8 cellular contexts compared by ENCODE assay signal in genomic region chr2:9631484-9631819, GRCh38. TPM values are rescaled to one million over a fixed set of nuclear protein-coding genes. Genes with fewer than 3 reads are reported as not detected.
DNase-seq lines count a peak whose midpoint lies in the region; ATAC-seq and TF ChIP-seq lines count a peak whose summit lies in the region.

No MANE protein-coding gene starts in this region.

- CTCF ChIA-PET in activated naive CD4-positive, alpha-beta T cell treated with anti-CD3 and anti-CD28 coated beads for 36 hours (lab: Charles Lee), result interaction anchor here (0.6 to 2.3 kb wide), 2 partner anchors 23 to 438 kb away, joined by 3 to 8 read pairs; no protein-coding TSS in a partner anchor

- TF ChIP-seq POLR2A in body of pancreas (IDR thresholded peaks at IDR 0.05), result no peak
- TF ChIP-seq POLR2A in transverse colon (IDR thresholded peaks at IDR 0.05), result no peak

- intact Hi-C loops in activated naive CD4-positive, alpha-beta T cell treated with anti-CD3 and anti-CD28 coated beads for 36 hours (cut with micrococcal nuclease), result loop anchor here (1.0 to 5.0 kb wide), 8 partner anchors 23 to 208 kb away; partner anchors contain the start of genes ADAM17, CPSF3, IAH1 and ITGB1BP1
- intact Hi-C loops in body of pancreas (cut with DNase I), result no loop called here
- intact Hi-C loops in lower lobe of right lung (cut with DNase I), result no loop called here
- intact Hi-C loops in transverse colon (cut with DNase I; ENCODE audit: low total_unique reads), result loop anchor here (5.0 kb wide), 1 partner anchor 74 kb away; the partner anchor contains the start of gene ADAM17

- peak overlapping the region; percentile 64 to 98 (median 94) for H3K27ac ChIP-seq in body of pancreas
- peak overlapping the region; percentile 94 for H3K27ac ChIP-seq in lower lobe of right lung
- peak overlapping the region; percentile 92 to 97 (median 96) for H3K27ac ChIP-seq in transverse colon

- H3K9me3 ChIP-seq in body of pancreas, result no peaks in the 10 kb centered on the region
- H3K9me3 ChIP-seq in lower lobe of right lung, result no peaks in the 10 kb centered on the region
- no peaks in the 10 kb centered on the region for H3K9me3 ChIP-seq in transverse colon

- in situ Hi-C loops in transverse colon (cut with MboI; ENCODE audit: low pct_ligation_motif_present in 1 of 4, low pct_unique_long_range_greater_than_20kb in 1 of 4, low sequenced_read_pairs in 3 of 4), result loop anchor here in 1 of 4 donors (10.0 kb wide), 1 partner anchor 77 kb away; the partner anchor contains the start of gene ADAM17

- H3K27me3 Mint-ChIP-seq in activated naive CD4-positive, alpha-beta T cell treated with anti-CD3 and anti-CD28 coated beads for 36 hours (ENCODE audit: low read depth), result no peaks in the 10 kb centered on the region

- peak overlapping the region; percentile 97 for H3K4me3 Mint-ChIP-seq in activated naive CD4-positive, alpha-beta T cell treated with anti-CD3 and anti-CD28 coated beads for 36 hours

- peaks cover 39% of the 10 kb centered on the region for H3K4me1 Mint-ChIP-seq in activated naive CD4-positive, alpha-beta T cell treated with anti-CD3 and anti-CD28 coated beads for 36 hours (ENCODE audit: low read depth)

- peaks cover 31% of the 10 kb centered on the region for H3K4me1 ChIP-seq in body of pancreas
- H3K4me1 ChIP-seq in lower lobe of right lung, result peaks cover 39% of the 10 kb centered on the region
- peaks cover 10 to 39% (median 31%) of the 10 kb centered on the region in 4 donors for H3K4me1 ChIP-seq in transverse colon

- DNase-seq in activated naive CD4-positive, alpha-beta T cell treated with anti-CD3 and anti-CD28 coated beads for 36 hours, result no peak
- DNase-seq in activated naive CD4-positive, alpha-beta T cell treated with anti-CD3 and anti-CD28 coated beads, Interleukin-2, amount 50 U/mL, for 16 hours, result no peak
- DNase-seq in body of pancreas (no peak), lower lobe of right lung (no peak), transverse colon (no peak), NCI-H345 (lab: John Stamatoyannopoulos, UW) (no peak)

- 18 to 20% methylated on average over 6 of the region's 6 CpGs for WGBS in body of pancreas, 2 donors
- 9 to 25% methylated on average over 4 to 6 of the region's 6 CpGs for WGBS in transverse colon (ENCODE audit: low coverage in 1 of 2), 2 donors

- no peak overlapping the region for H3K27ac Mint-ChIP-seq in activated naive CD4-positive, alpha-beta T cell treated with anti-CD3 and anti-CD28 coated beads for 36 hours

- TF ChIP-seq CTCF in body of pancreas (IDR thresholded peaks at IDR 0.05) (no peak), lower lobe of right lung (IDR thresholded peaks at IDR 0.05) (no peak), transverse colon (IDR thresholded peaks at IDR 0.05) (no peak)

- ATAC-seq in body of pancreas (no peak), lower lobe of right lung (no peak), HG02678 (IDR thresholded peaks at IDR 0.05; ENCODE audit: unreplicated experiment) (no peak), GM19395 (IDR thresholded peaks at IDR 0.05; ENCODE audit: unreplicated experiment) (no peak)

- H3K36me3 Mint-ChIP-seq in activated naive CD4-positive, alpha-beta T cell treated with anti-CD3 and anti-CD28 coated beads for 36 hours (ENCODE audit: low read depth), result peaks cover 33% of the 10 kb centered on the region

- H3K4me3 ChIP-seq in body of pancreas, result no peak overlapping the region
- peak overlapping the region; percentile 85 for H3K4me3 ChIP-seq in lower lobe of right lung
- peak overlapping the region; percentile 2 to 96 (median 60) for H3K4me3 ChIP-seq in transverse colon

- TF ChIP-seq EP300 in transverse colon (IDR thresholded peaks at IDR 0.05; ENCODE audit: low read depth), result no peak

- H3K9me3 Mint-ChIP-seq in activated naive CD4-positive, alpha-beta T cell treated with anti-CD3 and anti-CD28 coated beads for 36 hours, result no peaks in the 10 kb centered on the region

- H3K27me3 ChIP-seq in body of pancreas (no peaks in the 10 kb centered on the region), lower lobe of right lung (ENCODE audit: low read depth) (no peaks in the 10 kb centered on the region), transverse colon (no peaks in the 10 kb centered on the region)

- no peaks in the 10 kb centered on the region for H3K36me3 ChIP-seq in body of pancreas (replicated peaks in 1 of 2; ENCODE audit: insufficient read depth in 1 of 2, low read depth in 2 of 2)
- peaks cover 17% of the 10 kb centered on the region for H3K36me3 ChIP-seq in lower lobe of right lung
- peaks cover 0 to 8% (median 0%) of the 10 kb centered on the region in 4 donors for H3K36me3 ChIP-seq in transverse colon

RNA-seq across cellular contexts. Expression of gene YWHAQ, which starts 0.7 kb away (rescaled TPM):
- total RNA-seq in activated naive CD4-positive, alpha-beta T cell treated with anti-CD3 and anti-CD28 coated beads for 36 hours, result 100 to 1,000 TPM; 248 to 261 TPM
- total RNA-seq in body of pancreas (100 to 1,000 TPM in 1 of 2 donors, 10 to 100 TPM in 1; 69.2 to 132 TPM), lower lobe of right lung (175 TPM), transverse colon (100 to 1,000 TPM in 3 of 4 donors, 10 to 100 TPM in 1; 84.0 to 189 (median 145) TPM)

Comparison
In these comparisons a context has a peak if more than half of its experiments do, and no peak if none do; other contexts are left out.
1. H3K4me3 ChIP-seq: peak in lower lobe of right lung (single experiment) and transverse colon (4 of 4); none in body of pancreas (0 of 2).
2. intact Hi-C loops: an anchor here in activated naive CD4-positive, alpha-beta T cell treated with anti-CD3 and anti-CD28 coated beads for 36 hours (1.0 to 5.0 kb wide) and transverse colon (5.0 kb wide); none called in body of pancreas and lower lobe of right lung.
3. Peak in every context shown above with its lines, with median percentiles within 50 percentile points of each other: H3K27ac ChIP-seq.